In the genomic region with DNA sequence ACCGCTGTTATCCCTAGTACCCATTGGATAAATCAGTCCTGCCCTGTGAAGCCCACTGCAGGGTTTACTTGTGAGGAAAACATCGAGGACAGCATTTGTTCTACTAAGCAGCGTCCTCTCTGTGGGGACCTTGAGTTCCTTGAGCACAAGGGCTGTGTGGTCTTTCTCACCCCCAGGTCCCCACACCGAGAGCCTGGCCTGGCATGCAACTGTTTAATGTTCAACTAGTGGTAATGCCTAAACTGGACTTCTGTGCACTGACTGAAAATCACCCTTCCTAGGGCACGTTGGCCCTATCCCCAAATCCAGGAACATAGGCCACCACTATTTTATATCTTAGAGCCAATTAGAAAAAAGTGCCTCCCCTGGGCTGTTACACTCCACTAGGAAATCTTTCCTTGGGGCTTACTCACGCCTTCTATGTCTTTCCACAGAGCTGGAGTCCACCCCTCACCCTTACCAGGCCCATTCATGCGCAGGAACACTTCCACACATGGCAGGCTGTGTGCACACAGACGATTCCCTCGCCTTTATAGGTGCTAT, we compare ENCODE assay signal across 28 cellular contexts. TPM values are rescaled to one million over a fixed set of nuclear protein-coding genes. Genes with fewer than 3 reads are reported as not detected.
"Had no signal": no experiment of that assay in that cellular context is flagged by ENCODE, and none has a peak within 500 bp of the region (broad histone marks: within the 10 kb centered on the region; RNA-seq: fewer than 3 reads in every experiment).

No MANE protein-coding gene starts in this region.

- ATAC-seq: activated CD4-positive, alpha-beta T cell treated with anti-CD3 and anti-CD28 coated beads for 36 hours; activated T-cell treated with anti-CD3 and anti-CD28 coated beads, Interleukin-2, amount 50 U/mL, for 72 hours had no signal

- H3K36me3 ChIP-seq: adrenal gland, breast epithelium, MG63, SJCRH30, WERI-Rb-1 had no signal

- H3K4me3 ChIP-seq: adrenal gland, breast epithelium, MG63, SJCRH30 had no signal

- H3K9me2 ChIP-seq: SK-N-SH had no signal

- H3K4me2 ChIP-seq: SK-N-SH had no signal

- H3K9me3 ChIP-seq: adrenal gland, breast epithelium, MG63, SJCRH30, SK-N-SH had no signal

- H3K27ac ChIP-seq: adrenal gland, breast epithelium, RWPE1, SJCRH30, WERI-Rb-1 had no signal

- DNase-seq: activated CD4-positive, alpha-beta memory T cell treated with anti-CD3 and anti-CD28 coated beads, Interleukin-2, amount 10 ng/mL, durations not matched to agents 7 days and 5 days; activated CD4-positive, alpha-beta T cell treated with anti-CD3 and anti-CD28 coated beads for 36 hours; activated CD4-positive, alpha-beta T cell treated with anti-CD3 and anti-CD28 coated beads, Interleukin-2, amount 50 U/mL, for 1 hour; activated gamma-delta T cell treated with Interleukin-2 at 50 U/mL for 16 hours; activated naive CD4-positive, alpha-beta T cell treated with anti-CD3 and anti-CD28 coated beads, Interleukin-2, amount 10 ng/mL, durations not matched to agents 7 days and 5 days; activated naive CD8-positive, alpha-beta T cell treated with anti-CD3 and anti-CD28 coated beads for 36 hours; activated T-cell treated with anti-CD3 and anti-CD28 coated beads for 4 hours; activated T-cell treated with anti-CD3 and anti-CD28 coated beads, Interleukin-2, amount 50 U/mL, for 72 hours; adrenal gland; aorta; caudate nucleus; MG63; MV-4-11; NCI-H1105; NCI-H1436; NCI-H1694 treated with DMSO at 0.1 percent for 48 hours; NCI-H2029 treated with DMSO at 0.1 percent for 48 hours; NCI-H510A treated with DMSO at 0.1 percent for 48 hours; Right ventricle myocardium superior; SJCRH30; SK-N-SH; T-helper 1 cell; WERI-Rb-1 had no signal

- H3K4me1 ChIP-seq: adrenal gland, breast epithelium, SJCRH30 had no signal

- H3K27me3 ChIP-seq: adrenal gland, breast epithelium, MG63, SJCRH30 had no signal

- H3K9ac ChIP-seq: SK-N-SH had no signal

RNA-seq across cellular contexts. Expression of gene TMEM213, which starts 1.7 kb away (rescaled TPM):
- total RNA-seq: activated CD4-positive, alpha-beta T cell treated with anti-CD3 and anti-CD28 coated beads for 36 hours; activated CD8-positive, alpha-beta memory T cell treated with anti-CD3 and anti-CD28 coated beads for 36 hours; activated naive CD8-positive, alpha-beta T cell treated with anti-CD3 and anti-CD28 coated beads for 36 hours; activated T-helper 2 cell treated with anti-CD3 and anti-CD28 coated beads, Interferon-gamma antibody, Interleukin-2, Interleukin-4, amounts not matched to agents 10 μg/mL and 5 μg/mL and 100 μg/mL, durations not matched to agents 14 hours and 24 hours and 36 hours; adrenal gland; aorta; Right ventricle myocardium superior; SJCRH30; T-helper 2 cell treated with Interferon-gamma antibody and Interleukin-4, amounts not matched to agents 100 ng/mL and 5 ng/mL, for 36 hours had no signal
- polyA plus RNA-seq: adrenal gland, aorta, SK-N-SH had no signal

RNA-seq across cellular contexts. Expression of gene ATP6V0A4, which starts 1.9 kb away (rescaled TPM):
- total RNA-seq: activated CD8-positive, alpha-beta memory T cell treated with anti-CD3 and anti-CD28 coated beads for 36 hours; activated naive CD8-positive, alpha-beta T cell treated with anti-CD3 and anti-CD28 coated beads for 36 hours; activated T-helper 2 cell treated with anti-CD3 and anti-CD28 coated beads, Interferon-gamma antibody, Interleukin-2, Interleukin-4, amounts not matched to agents 10 μg/mL and 5 μg/mL and 100 μg/mL, durations not matched to agents 14 hours and 24 hours and 36 hours; adrenal gland; aorta; Right ventricle myocardium superior; T-helper 2 cell treated with Interferon-gamma antibody and Interleukin-4, amounts not matched to agents 100 ng/mL and 5 ng/mL, for 36 hours had no signal
- polyA plus RNA-seq: adrenal gland, aorta, SK-N-SH had no signal
